Comparison of ENCODE assay signal across 12 cellular contexts in genomic region chr9:72635197-72635596, GRCh38.
DNase-seq lines count a peak whose midpoint lies in the region; ATAC-seq lines count a peak whose summit lies in the region.
"Had no signal": no experiment of that assay in that cellular context is flagged by ENCODE, and none has a peak within 500 bp of the region (broad histone marks: within the 10 kb centered on the region; RNA-seq: fewer than 3 reads in every experiment).

No MANE protein-coding gene starts in this region.

- ATAC-seq in activated CD4-positive, CD25-positive, alpha-beta regulatory T cell treated with anti-CD3 and anti-CD28 coated beads, Interleukin-2, amount 50 U/mL, for 24 hours = peak; percentile 28 to 36
- ATAC-seq in GM21528 (IDR thresholded peaks at IDR 0.05; ENCODE audit: low FRiP score, unreplicated experiment) = peak; percentile 64
- peak; percentile 99 for ATAC-seq in HG03378 (IDR thresholded peaks at IDR 0.05; ENCODE audit: unreplicated experiment)
- ATAC-seq: A549 had no signal

- DNase-seq in activated CD4-positive, CD25-positive, alpha-beta regulatory T cell (lab: John Stamatoyannopoulos, UW) = no peak
- peak; percentile 48 for DNase-seq in iPS-NIHi11 (ENCODE audit: low spot score)
- DNase-seq in HCEC 1CT = no peak
- no peak for DNase-seq in NCI-H446 treated with DMSO at 0.1 percent for 48 hours (lab: John Stamatoyannopoulos, UW)
- no peak for DNase-seq in cerebellum (ENCODE audit: low spot score)
- DNase-seq: activated gamma-delta T cell treated with Interleukin-2 at 50 U/mL for 16 hours, SK-N-SH, upper lobe of left lung had no signal

Comparison
In these comparisons a context has a peak if more than half of its experiments do, and no peak if none do; other contexts are left out.
1. ATAC-seq: peak in every context shown above with its lines; median percentile 99 in HG03378; 64 in GM21528; 32 in activated CD4-positive, CD25-positive, alpha-beta regulatory T cell treated with anti-CD3 and anti-CD28 coated beads, Interleukin-2, amount 50 U/mL, for 24 hours.